Comparison of ENCODE assay signal across 14 cellular contexts in the genomic region with DNA sequence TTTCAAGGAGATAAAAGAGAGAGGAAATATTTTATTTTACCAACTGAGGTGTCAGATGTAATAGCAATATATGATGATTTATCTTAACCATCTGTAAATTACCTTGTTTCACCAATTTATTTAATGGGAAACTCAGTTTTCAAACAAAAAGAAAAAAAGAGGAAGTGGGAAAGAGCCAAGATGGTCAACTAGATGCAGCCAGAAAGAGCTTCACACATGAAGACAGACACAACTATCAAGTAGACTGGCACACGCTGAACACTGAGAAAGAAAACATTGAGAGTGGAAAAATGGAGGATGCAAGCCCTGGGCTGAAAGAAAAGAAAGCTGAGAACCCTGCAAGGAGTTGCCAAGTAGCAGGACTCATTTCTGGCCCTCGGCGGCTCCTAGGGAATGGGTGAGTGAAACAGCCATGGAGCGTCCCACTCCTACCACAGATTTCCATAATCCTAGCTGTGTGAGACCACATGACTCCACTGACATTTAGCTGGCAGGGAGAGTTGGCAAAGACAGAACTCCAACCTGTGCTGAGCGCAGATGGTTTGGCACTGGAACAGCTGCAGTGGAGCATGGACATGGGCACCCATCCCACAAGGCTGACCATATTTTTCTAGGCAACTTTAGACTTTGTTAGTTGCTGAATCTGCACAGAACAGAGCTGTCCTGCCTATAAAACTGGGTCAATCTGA.
"Had no signal": no experiment of that assay in that cellular context is flagged by ENCODE, and none has a peak within 500 bp of the region (broad histone marks: within the 10 kb centered on the region; RNA-seq: fewer than 3 reads in every experiment).

No MANE protein-coding gene starts in this region.

- DNase-seq: activated CD4-positive, alpha-beta memory T cell treated with anti-CD3 and anti-CD28 coated beads for 36 hours; activated CD4-positive, alpha-beta T cell treated with anti-CD3 and anti-CD28 coated beads for 1 hour; activated CD8-positive, alpha-beta memory T cell treated with anti-CD3 and anti-CD28 coated beads, Interleukin-2, amount 10 ng/mL, durations not matched to agents 7 days and 5 days; activated naive CD4-positive, alpha-beta T cell treated with anti-CD3 and anti-CD28 coated beads, Interleukin-2, amount 50 U/mL, for 16 hours; activated T-cell treated with anti-CD3 and anti-CD28 coated beads, Interleukin-2, amount 50 U/mL, for 1 hour; left colon; midbrain; ovary; spleen had no signal

- H3K9me3 ChIP-seq: ovary had no signal

- H3K4me3 ChIP-seq: cardiac muscle cell, lung, neural progenitor cell, ovary, spleen had no signal

- H3K4me1 ChIP-seq: neural progenitor cell, spleen had no signal

- H3K27me3 ChIP-seq: cardiac muscle cell, neural progenitor cell, ovary, spleen had no signal

- H3K27ac ChIP-seq: cardiac muscle cell, neural progenitor cell, ovary, spleen, VCaP had no signal

- H3K36me3 ChIP-seq: cardiac muscle cell, neural progenitor cell, ovary, spleen had no signal

- H3K9ac ChIP-seq: neural progenitor cell had no signal

- ATAC-seq: activated CD8-positive, alpha-beta memory T cell treated with anti-CD3 and anti-CD28 coated beads, Interleukin-2, amount 10 ng/mL, durations not matched to agents 7 days and 5 days; left colon; sciatic nerve had no signal
